Comparison of ENCODE assay signal across 22 cellular contexts in the genomic region with DNA sequence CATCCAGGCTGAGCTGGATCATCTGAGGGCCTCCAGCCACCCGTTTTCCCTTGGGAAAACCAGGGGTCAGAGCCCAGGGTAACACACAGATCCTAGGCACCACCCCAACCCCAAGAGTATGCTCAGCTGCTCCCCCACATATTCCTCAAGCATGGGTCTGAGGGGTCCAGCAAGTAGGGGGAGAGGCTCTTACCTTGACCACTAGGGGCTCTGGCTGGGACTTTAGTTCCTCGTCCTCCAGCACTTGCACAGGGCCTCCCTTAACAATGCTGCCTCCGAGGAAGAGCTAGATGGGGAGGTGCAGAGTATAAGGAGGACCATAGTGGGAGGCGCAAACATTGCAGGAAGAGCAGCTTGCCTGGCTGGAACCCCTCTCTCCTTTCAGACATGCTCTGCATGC. TPM values are rescaled to one million over a fixed set of nuclear protein-coding genes. Genes with fewer than 3 reads are reported as not detected.
A peak's percentile ranks its signal among the peaks of the same experiment; 100 is the strongest.
DNase-seq lines count a peak whose midpoint lies in the region; TF ChIP-seq lines count a peak whose summit lies in the region.
"Had no signal": no experiment of that assay in that cellular context is flagged by ENCODE, and none has a peak within 500 bp of the region (broad histone marks: within the 10 kb centered on the region; RNA-seq: fewer than 3 reads in every experiment).

No MANE protein-coding gene starts in this region.

- no peaks in the 10 kb centered on the region for H3F3A ChIP-seq in neural progenitor cell (ENCODE audit: low read depth)

- H4K20me1 ChIP-seq in neural progenitor cell (ENCODE audit: low read depth), result no peaks in the 10 kb centered on the region

- in situ Hi-C loops in astrocyte of the spinal cord (cut with HindIII; ENCODE audit: low sequenced_read_pairs), result no loop called here

- H3K27ac Mint-ChIP-seq in neural progenitor cell, result peak overlapping the region; percentile 48
- H3K27ac Mint-ChIP-seq in CD14-positive monocyte, result no peak overlapping the region
- H3K27ac Mint-ChIP-seq: CD4-positive, CD25-positive, alpha-beta regulatory T cell had no signal

- H3K9ac ChIP-seq in neural progenitor cell, result no peak overlapping the region

- H3K4me1 Mint-ChIP-seq in neural progenitor cell (peaks cover 5% of the 10 kb centered on the region), CD14-positive monocyte (peaks cover 12% of the 10 kb centered on the region)
- H3K4me1 Mint-ChIP-seq: CD4-positive, CD25-positive, alpha-beta regulatory T cell had no signal

- DNase-seq in astrocyte of the spinal cord (ENCODE audit: low read depth, low spot score) (no peak), neural progenitor cell (ENCODE audit: low spot score) (no peak), SW480 (ENCODE audit: low spot score) (no peak), CD14-positive monocyte (ENCODE audit: low spot score) (no peak), NCI-H2081 (lab: John Stamatoyannopoulos, UW) (no peak)
- DNase-seq: AML-193; Caco-2; CD4-positive, CD25-positive, alpha-beta regulatory T cell; DMS79; HCEC 1CT; KBM-7; MV-4-11; NCI-H1417 treated with DMSO at 0.1 percent for 48 hours; NCI-H1930; NCI-H2171 treated with DMSO at 0.1 percent for 48 hours; NCI-H446 treated with DMSO at 0.1 percent for 48 hours; NK-92 treated with Interleukin-12 subunit alpha and Interleukin-12 subunit beta, amount 100 ng/mL, for 24 hours; SJCRH30; SW 1271 had no signal

- no peaks in the 10 kb centered on the region for H3K9me3 ChIP-seq in HEK293 (ENCODE audit: control insufficient read depth, insufficient read depth, low read depth, low read length)
- H3K9me3 ChIP-seq in neural progenitor cell (ENCODE audit: low read depth), result no peaks in the 10 kb centered on the region
- H3K9me3 ChIP-seq: SJCRH30 had no signal

- no peaks in the 10 kb centered on the region for H3K27me3 ChIP-seq in neural progenitor cell
- H3K27me3 ChIP-seq: SJCRH30 had no signal

- TF ChIP-seq CTCF in GM12872 (IDR thresholded peaks at IDR 0.05; ENCODE audit: insufficient read depth, low read depth, low read length) (peak; percentile 34; the same call in 1 of the 3 replicates), HEK293 (tag by site-specific recombination; IDR thresholded peaks at IDR 0.05) (no peak), astrocyte of the spinal cord (IDR thresholded peaks at IDR 0.05; ENCODE audit: low read depth, low read length) (peak; percentile 12), neural progenitor cell (IDR thresholded peaks at IDR 0.05) (no peak), CD14-positive monocyte (IDR thresholded peaks at IDR 0.05) (no peak)

- H3K4me3 ChIP-seq in HEK293 (ENCODE audit: low read depth, low read length), result no peak overlapping the region
- H3K4me3 ChIP-seq in astrocyte of the spinal cord (ENCODE audit: low read depth, low read length), result no peak overlapping the region
- no peak overlapping the region for H3K4me3 ChIP-seq in neural progenitor cell
- H3K4me3 ChIP-seq: SJCRH30 had no signal

- H3K36me3 ChIP-seq in HEK293 (ENCODE audit: control insufficient read depth in 2 of 2, insufficient read depth in 1 of 2, low read length in 2 of 2) (peaks cover 0 to 61% of the 10 kb centered on the region in 2 experiments; a peak in 2 of 3 replicates), neural progenitor cell (no peaks in the 10 kb centered on the region)
- H3K36me3 ChIP-seq: SJCRH30 had no signal

- H3K27ac ChIP-seq in HEK293 (ENCODE audit: extremely low read depth, low read depth, low read length), result no peak overlapping the region
- no peak overlapping the region for H3K27ac ChIP-seq in neural progenitor cell
- H3K27ac ChIP-seq: RWPE1, SJCRH30 had no signal

- H3K79me2 ChIP-seq in neural progenitor cell (ENCODE audit: low read depth), result no peaks in the 10 kb centered on the region

- H3K9me3 Mint-ChIP-seq in neural progenitor cell (peaks cover 26% of the 10 kb centered on the region), CD14-positive monocyte (peaks cover 12 to 18% (median 16%) of the 10 kb centered on the region in 7 donors)

- H3K4me3 Mint-ChIP-seq in neural progenitor cell, result no peak overlapping the region
- no peak overlapping the region for H3K4me3 Mint-ChIP-seq in CD14-positive monocyte

- H3K36me3 Mint-ChIP-seq in neural progenitor cell, result peaks cover 42% of the 10 kb centered on the region
- H3K36me3 Mint-ChIP-seq in CD14-positive monocyte, result no peaks in the 10 kb centered on the region
- H3K36me3 Mint-ChIP-seq: CD4-positive, CD25-positive, alpha-beta regulatory T cell had no signal

- H3K27me3 Mint-ChIP-seq in neural progenitor cell (ENCODE audit: insufficient read depth, low read depth) (peaks cover 6% of the 10 kb centered on the region), CD14-positive monocyte (ENCODE audit: low read depth in 3 of 3) (peaks cover 0 to 3% (median 2%) of the 10 kb centered on the region in 3 donors)
- H3K27me3 Mint-ChIP-seq: CD4-positive, CD25-positive, alpha-beta regulatory T cell had no signal

- POLR2A ChIA-PET in HEK293 (lab: Yijun Ruan, JAX), result interaction anchor here (0.6 kb wide), 1 partner anchor 25 kb away, joined by 4 read pairs; no protein-coding TSS in a partner anchor

- no peak overlapping the region for H2AFZ ChIP-seq in neural progenitor cell (replicated peaks)

- intact Hi-C loops in CD14-positive monocyte (cut with micrococcal nuclease), result no loop called here

- CTCF ChIA-PET in HEK293 (lab: Yijun Ruan, JAX), result interaction anchor here (1.4 kb wide), 2 partner anchors 12 to 24 kb away, joined by 3 to 4 read pairs; no protein-coding TSS in a partner anchor

- H3K4me1 ChIP-seq in HEK293 (ENCODE audit: control insufficient read depth, insufficient read depth, low read length), result no peaks in the 10 kb centered on the region
- no peaks in the 10 kb centered on the region for H3K4me1 ChIP-seq in neural progenitor cell
- H3K4me1 ChIP-seq: Caco-2 had no signal

- H3K4me2 ChIP-seq in neural progenitor cell, result no peak overlapping the region

TF ChIP-seq in HEK293, 187 proteins besides CTCF, POLR2A, EP300 and RAD21:
- peak; percentile 80 for TF ChIP-seq ZNF341 (tag by site-specific recombination; IDR thresholded peaks at IDR 0.05; ENCODE audit: low read depth)
- TF ChIP-seq, protein P1, sequence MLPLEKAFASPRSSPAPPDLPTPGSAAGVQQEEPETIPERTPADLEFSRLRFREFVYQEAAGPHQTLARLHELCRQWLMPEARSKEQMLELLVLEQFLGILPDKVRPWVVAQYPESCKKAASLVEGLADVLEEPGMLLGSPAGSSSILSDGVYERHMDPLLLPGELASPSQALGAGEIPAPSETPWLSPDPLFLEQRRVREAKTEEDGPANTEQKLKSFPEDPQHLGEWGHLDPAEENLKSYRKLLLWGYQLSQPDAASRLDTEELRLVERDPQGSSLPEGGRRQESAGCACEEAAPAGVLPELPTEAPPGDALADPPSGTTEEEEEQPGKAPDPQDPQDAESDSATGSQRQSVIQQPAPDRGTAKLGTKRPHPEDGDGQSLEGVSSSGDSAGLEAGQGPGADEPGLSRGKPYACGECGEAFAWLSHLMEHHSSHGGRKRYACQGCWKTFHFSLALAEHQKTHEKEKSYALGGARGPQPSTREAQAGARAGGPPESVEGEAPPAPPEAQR (tag by site-specific recombination; IDR thresholded peaks at IDR 0.05), result no peak

RNA-seq across cellular contexts. Expression of a gene that starts 7.5 kb away (rescaled TPM):
- total RNA-seq in neural progenitor cell (ENCODE audit: low replicate concordance), result 38.5 and 63.2 TPM in 2 replicates
- under 1 TPM in 1 of 2 donors, not detected in 1; 0.61 TPM for polyA plus RNA-seq in CD14-positive monocyte
- total RNA-seq: CD4-positive, CD25-positive, alpha-beta regulatory T cell had no signal
- polyA plus RNA-seq: CD4-positive, CD25-positive, alpha-beta regulatory T cell had no signal

RNA-seq across cellular contexts. Expression of a gene that starts 17.9 kb away (rescaled TPM):
- total RNA-seq in neural progenitor cell (ENCODE audit: low replicate concordance), result 87.5 and 108 TPM in 2 replicates
- 10 to 100 TPM; 39.3 to 43.5 TPM for polyA plus RNA-seq in CD14-positive monocyte

RNA-seq across cellular contexts. Expression of a gene that starts 34.4 kb away (rescaled TPM):
- total RNA-seq in neural progenitor cell (ENCODE audit: low replicate concordance), result 267 and 321 TPM in 2 replicates
- polyA plus RNA-seq in CD14-positive monocyte, result 10 to 100 TPM; 69.6 to 85.6 TPM

RNA-seq across cellular contexts. Expression of a gene that starts 37.8 kb away (rescaled TPM):
- total RNA-seq in neural progenitor cell (ENCODE audit: low replicate concordance), result 19.0 and 33.5 TPM in 2 replicates
- 10 to 100 TPM; 37.8 to 50.3 TPM for polyA plus RNA-seq in CD14-positive monocyte

Comparison
In these comparisons a context has a peak if more than half of its experiments do, and no peak if none do; other contexts are left out.
1. CTCF ChIP-seq: peak in GM12872 (single experiment) and astrocyte of the spinal cord (single experiment); none in HEK293 (single experiment), neural progenitor cell (single experiment) and CD14-positive monocyte (single experiment).